14 cellular contexts compared by ENCODE assay signal in genomic region chr1:203299180-203299579, GRCh38. TPM values are rescaled to one million over a fixed set of nuclear protein-coding genes. Genes with fewer than 3 reads are reported as not detected.
DNase-seq lines count a peak whose midpoint lies in the region; ATAC-seq and TF ChIP-seq lines count a peak whose summit lies in the region.
"Had no signal": no experiment of that assay in that cellular context is flagged by ENCODE, and none has a peak within 500 bp of the region (broad histone marks: within the 10 kb centered on the region; RNA-seq: fewer than 3 reads in every experiment).

No MANE protein-coding gene starts in this region.

- peak; percentile 45 for TF ChIP-seq POLR2A in GM19099 (IDR thresholded peaks at IDR 0.05; ENCODE audit: extremely low read depth, insufficient read length, low read depth)

- no peaks in the 10 kb centered on the region for H3K36me3 ChIP-seq in CD4-positive, CD25-positive, alpha-beta regulatory T cell (ENCODE audit: control insufficient read depth, insufficient read depth, low read length)

- ATAC-seq in CD4-positive, CD25-positive, alpha-beta regulatory T cell (ENCODE audit: low read depth in 2 of 2) = peak; percentile 35 to 62
- peak; percentile 47 for ATAC-seq in HG03103 (IDR thresholded peaks at IDR 0.05; ENCODE audit: low read depth, unreplicated experiment)
- peak; percentile 70 for ATAC-seq in activated B cell treated with CpG ODN at 0.5 μM for 24 hours (ENCODE audit: low read depth)
- ATAC-seq in natural killer cell = no peak
- ATAC-seq: activated naive CD4-positive, alpha-beta T cell treated with anti-CD3 and anti-CD28 coated beads, Interleukin-2, amount 50 U/mL, for 72 hours had no signal

- TF ChIP-seq CTCF in activated B cell treated with CpG ODN at 0.5 μM for 24 hours (IDR thresholded peaks at IDR 0.05) (no peak), natural killer cell (IDR thresholded peaks at IDR 0.05) (no peak)

- no peak overlapping the region for H3K4me3 Mint-ChIP-seq in CD4-positive, CD25-positive, alpha-beta regulatory T cell
- H3K4me3 Mint-ChIP-seq in activated B cell treated with CpG ODN at 0.5 μM for 24 hours (peak overlapping the region; percentile 61), natural killer cell (no peak overlapping the region)

- H3K27me3 Mint-ChIP-seq in CD4-positive, CD25-positive, alpha-beta regulatory T cell = no peaks in the 10 kb centered on the region
- H3K27me3 Mint-ChIP-seq in activated B cell treated with CpG ODN at 0.5 μM for 24 hours (no peaks in the 10 kb centered on the region), natural killer cell (ENCODE audit: low read depth in 2 of 2) (no peaks in the 10 kb centered on the region)

- H3K27me3 ChIP-seq in CD4-positive, CD25-positive, alpha-beta regulatory T cell (ENCODE audit: control insufficient read depth, insufficient read depth, low read length) = no peaks in the 10 kb centered on the region

- DNase-seq in CD4-positive, CD25-positive, alpha-beta regulatory T cell = no peak
- DNase-seq in activated B cell treated with CpG ODN at 0.5 μM for 24 hours (no peak), DMS 273 (lab: John Stamatoyannopoulos, UW; ENCODE audit: unreplicated experiment) (no peak), natural killer cell (no peak), NCI-H524 treated with DMSO at 0.1 percent for 48 hours (lab: John Stamatoyannopoulos, UW) (no peak)
- no peak for DNase-seq in activated CD4-positive, alpha-beta T cell treated with anti-CD3 and anti-CD28 coated beads for 4 hours
- DNase-seq: NK-92 treated with Interleukin-12 subunit alpha and Interleukin-12 subunit beta, amount 100 ng/mL, for 24 hours; nucleus accumbens; stimulated activated CD4-positive, alpha-beta T cell treated with anti-CD3 and anti-CD28 coated beads, Interleukin-15, amount 100 ng/mL, for 24 hours; stimulated activated naive CD4-positive, alpha-beta T cell; T-helper 2 cell had no signal

- H3K4me1 Mint-ChIP-seq in CD4-positive, CD25-positive, alpha-beta regulatory T cell = peaks cover 18 to 74% (median 44%) of the 10 kb centered on the region in 4 donors
- H3K4me1 Mint-ChIP-seq in activated B cell treated with CpG ODN at 0.5 μM for 24 hours (peaks cover 95% of the 10 kb centered on the region), natural killer cell (peaks cover 42 to 76% of the 10 kb centered on the region in 2 donors)

- H3K9me3 ChIP-seq in CD4-positive, CD25-positive, alpha-beta regulatory T cell (ENCODE audit: control insufficient read depth in 2 of 2, low read length in 2 of 2) = no peaks in the 10 kb centered on the region

- H3K4me3 ChIP-seq in CD4-positive, CD25-positive, alpha-beta regulatory T cell (ENCODE audit: low read depth, low read length) = no peak overlapping the region

- H3K36me3 Mint-ChIP-seq in CD4-positive, CD25-positive, alpha-beta regulatory T cell = no peaks in the 10 kb centered on the region
- no peaks in the 10 kb centered on the region for H3K36me3 Mint-ChIP-seq in activated B cell treated with CpG ODN at 0.5 μM for 24 hours (ENCODE audit: low read depth)
- H3K36me3 Mint-ChIP-seq in natural killer cell = no peaks in the 10 kb centered on the region

- POLR2A ChIA-PET in activated B cell treated with CpG ODN at 0.5 μM for 24 hours (lab: Charles Lee) = interaction anchor here (1.2 to 4.6 kb wide), 5 partner anchors 9 to 27 kb away, joined by 3 to 92 read pairs (median 23); no protein-coding TSS in a partner anchor

- peak overlapping the region; percentile 67 to 70 (median 68) for H3K27ac Mint-ChIP-seq in CD4-positive, CD25-positive, alpha-beta regulatory T cell
- H3K27ac Mint-ChIP-seq in activated B cell treated with CpG ODN at 0.5 μM for 24 hours (peak overlapping the region; percentile 91), natural killer cell (no peak overlapping the region)
- H3K27ac Mint-ChIP-seq: activated naive CD4-positive, alpha-beta T cell treated with anti-CD3 and anti-CD28 coated beads, Interleukin-2, amount 50 U/mL, for 72 hours had no signal

- no peak overlapping the region for H3K27ac ChIP-seq in CD4-positive, CD25-positive, alpha-beta regulatory T cell (ENCODE audit: insufficient read depth, low read length, poor library complexity, severe bottlenecking)

- H3K9me3 Mint-ChIP-seq in CD4-positive, CD25-positive, alpha-beta regulatory T cell = no peaks in the 10 kb centered on the region
- no peaks in the 10 kb centered on the region for H3K9me3 Mint-ChIP-seq in activated B cell treated with CpG ODN at 0.5 μM for 24 hours
- H3K9me3 Mint-ChIP-seq in natural killer cell = no peaks in the 10 kb centered on the region
- H3K9me3 Mint-ChIP-seq: activated naive CD4-positive, alpha-beta T cell treated with anti-CD3 and anti-CD28 coated beads, Interleukin-2, amount 50 U/mL, for 72 hours had no signal

- H3K4me1 ChIP-seq in CD4-positive, CD25-positive, alpha-beta regulatory T cell (ENCODE audit: control insufficient read depth, insufficient read depth, low read length, poor library complexity, severe bottlenecking) = peaks cover 13% of the 10 kb centered on the region

- intact Hi-C loops in activated B cell treated with CpG ODN at 0.5 μM for 24 hours (cut with micrococcal nuclease) = no loop called here
- intact Hi-C loops in natural killer cell (cut with micrococcal nuclease) = no loop called here

- CTCF ChIA-PET in activated B cell treated with CpG ODN at 0.5 μM for 24 hours (lab: Charles Lee) = interaction anchor here (0.8 to 3.0 kb wide), 15 partner anchors 8 to 41 kb away, joined by 3 to 22 read pairs (median 6); no protein-coding TSS in a partner anchor

RNA-seq across cellular contexts. Expression of gene BTG2, which starts 6.1 kb away (rescaled TPM):
- 1,002 TPM for total RNA-seq in CD4-positive, CD25-positive, alpha-beta regulatory T cell
- polyA plus RNA-seq in CD4-positive, CD25-positive, alpha-beta regulatory T cell = 100 to 1,000 TPM; 153 to 176 (median 165) TPM
- total RNA-seq in activated B cell treated with CpG ODN at 0.5 μM for 24 hours = 419 and 448 TPM in 2 replicates
- 1,000 to 10,000 TPM in 1 of 3 donors, 100 to 1,000 TPM in 2; 499 to 1,024 (median 851) TPM for total RNA-seq in natural killer cell

RNA-seq across cellular contexts. Expression of gene FMOD, which starts 51.7 kb away (rescaled TPM):
- total RNA-seq in CD4-positive, CD25-positive, alpha-beta regulatory T cell = not detected
- not detected for polyA plus RNA-seq in CD4-positive, CD25-positive, alpha-beta regulatory T cell
- total RNA-seq in activated B cell treated with CpG ODN at 0.5 μM for 24 hours = not detected in 2 replicates
- total RNA-seq in natural killer cell = not detected

Comparison
In these comparisons a context has a peak if more than half of its experiments do, and no peak if none do; other contexts are left out.
1. ATAC-seq: peak in CD4-positive, CD25-positive, alpha-beta regulatory T cell (2 of 2), HG03103 (single experiment) and activated B cell treated with CpG ODN at 0.5 μM for 24 hours (single experiment); none in natural killer cell (0 of 3).
2. H3K27ac Mint-ChIP-seq: peak in CD4-positive, CD25-positive, alpha-beta regulatory T cell (3 of 3) and activated B cell treated with CpG ODN at 0.5 μM for 24 hours (single experiment); none in natural killer cell (0 of 2).